In genomic region chr3:32392530-32393302, GRCh38 we compare ENCODE assay signal across 8 cellular contexts. TPM values are rescaled to one million over a fixed set of nuclear protein-coding genes. Genes with fewer than 3 reads are reported as not detected.
DNase-seq lines count a peak whose midpoint lies in the region; ATAC-seq and TF ChIP-seq lines count a peak whose summit lies in the region.

No MANE protein-coding gene starts in this region.

- H3K4me3 ChIP-seq in DOHH2 (ENCODE audit: low read length) (peak overlapping the region; percentile 75), trophoblast cell (ENCODE audit: low read depth, low read length) (peak overlapping the region; percentile 88)

- no peaks in the 10 kb centered on the region for H3K27me3 Mint-ChIP-seq in activated naive CD4-positive, alpha-beta T cell treated with anti-CD3 and anti-CD28 coated beads, Interleukin-2, amount 10 ng/mL, durations not matched to agents 7 days and 5 days

- H2BK5ac ChIP-seq in trophoblast cell (ENCODE audit: low read depth, low read length, poor library complexity), result no peak overlapping the region

- H3K79me1 ChIP-seq in trophoblast cell (ENCODE audit: low read length), result peaks cover 9% of the 10 kb centered on the region

- no peak overlapping the region for H3K27ac ChIP-seq in DOHH2 (ENCODE audit: low read depth, low read length)
- H3K27ac ChIP-seq in trophoblast cell (ENCODE audit: low read depth, low read length), result no peak overlapping the region

- peak overlapping the region; percentile 60 for H3K9ac ChIP-seq in trophoblast cell (ENCODE audit: low read length)

- H3K4me3 Mint-ChIP-seq in activated naive CD4-positive, alpha-beta T cell treated with anti-CD3 and anti-CD28 coated beads, Interleukin-2, amount 10 ng/mL, durations not matched to agents 7 days and 5 days, result peak overlapping the region; percentile 86

- H3K9me2 ChIP-seq in DOHH2 (replicated peaks; ENCODE audit: control insufficient read depth, low read length), result no peaks in the 10 kb centered on the region

- peak overlapping the region; percentile 13 for H4K12ac ChIP-seq in trophoblast cell (ENCODE audit: low read depth, low read length)

- H4K20me1 ChIP-seq in DOHH2 (ENCODE audit: control insufficient read depth, insufficient read depth, low read depth, low read length), result no peaks in the 10 kb centered on the region

- TF ChIP-seq CTCF in DOHH2 (IDR thresholded peaks at IDR 0.05; ENCODE audit: low read depth, low read length, poor library complexity, severe bottlenecking), result no peak

- H3K4ac ChIP-seq in trophoblast cell (ENCODE audit: low read depth, low read length), result peak overlapping the region; percentile 46

- H3K27me3 ChIP-seq in DOHH2 (ENCODE audit: control insufficient read depth, low read length) (no peaks in the 10 kb centered on the region), trophoblast cell (ENCODE audit: insufficient read depth, low read length) (no peaks in the 10 kb centered on the region)

- H3K23ac ChIP-seq in trophoblast cell (ENCODE audit: low read length), result peak overlapping the region; percentile 71

- no peaks in the 10 kb centered on the region for H3K9me3 Mint-ChIP-seq in activated naive CD4-positive, alpha-beta T cell treated with anti-CD3 and anti-CD28 coated beads, Interleukin-2, amount 10 ng/mL, durations not matched to agents 7 days and 5 days

- peak overlapping the region; percentile 97 for H3K14ac ChIP-seq in trophoblast cell (ENCODE audit: low read length)

- peaks cover 9% of the 10 kb centered on the region; the same call in 1 of the 2 replicates for H3F3A ChIP-seq in DOHH2 (ENCODE audit: control insufficient read depth, insufficient read depth)

- no CpG with 5 or more reads among the region's 18 CpGs for WGBS in trophoblast cell (ENCODE audit: extremely low coverage, insufficient coverage, insufficient read length)

- peaks cover 59% of the 10 kb centered on the region for H3K4me1 Mint-ChIP-seq in activated naive CD4-positive, alpha-beta T cell treated with anti-CD3 and anti-CD28 coated beads, Interleukin-2, amount 10 ng/mL, durations not matched to agents 7 days and 5 days

- H2BK12ac ChIP-seq in trophoblast cell (ENCODE audit: low read length), result no peak overlapping the region

- CTCF ChIA-PET in activated naive CD4-positive, alpha-beta T cell treated with anti-CD3 and anti-CD28 coated beads, Interleukin-2, amount 10 ng/mL, durations not matched to agents 7 days and 5 days (lab: Charles Lee), result interaction anchor here (1.3 to 3.1 kb wide), 3 partner anchors 8 to 97 kb away, joined by 3 to 30 read pairs (median 4); no protein-coding TSS in a partner anchor

- peak overlapping the region; percentile 82 for H2BK120ac ChIP-seq in trophoblast cell (ENCODE audit: insufficient read depth, low read length, poor library complexity)

- H3K36me3 ChIP-seq in DOHH2 (ENCODE audit: control insufficient read depth, low read length) (no peaks in the 10 kb centered on the region), trophoblast cell (ENCODE audit: control insufficient read depth in 1 of 2, insufficient read depth in 2 of 2, low read length in 2 of 2) (no peaks in the 10 kb centered on the region)

- DNase-seq in HuH-7 (ENCODE audit: low spot score) (peak; percentile 56), Right ventricle myocardium superior (peak; percentile 63), trophoblast cell (peak in 1 of 2 donors; percentile 21), NCI-H2171 treated with DMSO at 0.1 percent for 48 hours (lab: John Stamatoyannopoulos, UW) (no peak), NK-92 (lab: John Stamatoyannopoulos, UW; ENCODE audit: unreplicated experiment) (no peak), NCI-H1105 treated with DMSO at 0.1 percent for 48 hours (lab: John Stamatoyannopoulos, UW) (no peak)
- peak; percentile 37 for DNase-seq in activated naive CD4-positive, alpha-beta T cell treated with anti-CD3 and anti-CD28 coated beads, Interleukin-2, amount 10 ng/mL, durations not matched to agents 7 days and 5 days

- peak overlapping the region; percentile 85 for H3K18ac ChIP-seq in trophoblast cell (ENCODE audit: low read length)

- ATAC-seq in Right ventricle myocardium superior (ENCODE audit: poor library complexity), result peak; percentile 71

- H3K79me2 ChIP-seq in DOHH2 (ENCODE audit: control insufficient read depth, low read length) (0 out of 2 replicates have a peak, but pooled peaks cover 3% of the 10 kb centered on the region), trophoblast cell (ENCODE audit: control insufficient read depth, insufficient read depth, low read length, poor library complexity) (peaks cover 12% of the 10 kb centered on the region)

- H3K9me3 ChIP-seq in DOHH2 (ENCODE audit: control insufficient read depth, insufficient read depth, low read length) (no peaks in the 10 kb centered on the region), trophoblast cell (ENCODE audit: insufficient read depth, low read depth, low read length) (no peaks in the 10 kb centered on the region)

- H3K36me3 Mint-ChIP-seq in activated naive CD4-positive, alpha-beta T cell treated with anti-CD3 and anti-CD28 coated beads, Interleukin-2, amount 10 ng/mL, durations not matched to agents 7 days and 5 days, result peaks cover 17% of the 10 kb centered on the region

- H3K4me2 ChIP-seq in DOHH2 (ENCODE audit: low read length), result peak overlapping the region; percentile 60
- H3K4me2 ChIP-seq in trophoblast cell (ENCODE audit: low read length), result peak overlapping the region; percentile 99

- peak overlapping the region; percentile 50 for H2AK5ac ChIP-seq in trophoblast cell (ENCODE audit: low read length)

- H3K4me1 ChIP-seq in DOHH2 (ENCODE audit: control insufficient read depth, low read length) (peaks cover 22% of the 10 kb centered on the region), trophoblast cell (ENCODE audit: control insufficient read depth in 1 of 2, insufficient read depth in 2 of 2, low read length in 2 of 2) (peaks cover 6 to 7% of the 10 kb centered on the region in 2 experiments)

- peak overlapping the region; percentile 80 for H2AFZ ChIP-seq in trophoblast cell (ENCODE audit: insufficient read depth, low read length, poor library complexity)

- H3K27ac Mint-ChIP-seq in activated naive CD4-positive, alpha-beta T cell treated with anti-CD3 and anti-CD28 coated beads, Interleukin-2, amount 10 ng/mL, durations not matched to agents 7 days and 5 days, result peak overlapping the region; percentile 89

- intact Hi-C loops in Right ventricle myocardium superior (cut with DNase I), result no loop called here

- H4K91ac ChIP-seq in trophoblast cell (ENCODE audit: low read depth, low read length), result no peak overlapping the region

- peak overlapping the region; percentile 90 for H4K8ac ChIP-seq in trophoblast cell (ENCODE audit: low read depth, low read length)

RNA-seq across cellular contexts. Expression of gene CMTM7, which starts 1.1 kb away (rescaled TPM):
- 2.7 TPM for total RNA-seq in Right ventricle myocardium superior
- 16.7 and 18.6 TPM in 2 replicates for polyA plus RNA-seq in trophoblast cell (2013)

Comparison
In these comparisons a context has a peak if more than half of its experiments do, and no peak if none do; other contexts are left out.
1. DNase-seq: peak in HuH-7 (single experiment), activated naive CD4-positive, alpha-beta T cell treated with anti-CD3 and anti-CD28 coated beads, Interleukin-2, amount 10 ng/mL, durations not matched to agents 7 days and 5 days (single experiment) and Right ventricle myocardium superior (single experiment); none in NCI-H2171 treated with DMSO at 0.1 percent for 48 hours (single experiment), NK-92 (single experiment) and NCI-H1105 treated with DMSO at 0.1 percent for 48 hours (single experiment).